23 cellular contexts compared by ENCODE assay signal in the genomic region with DNA sequence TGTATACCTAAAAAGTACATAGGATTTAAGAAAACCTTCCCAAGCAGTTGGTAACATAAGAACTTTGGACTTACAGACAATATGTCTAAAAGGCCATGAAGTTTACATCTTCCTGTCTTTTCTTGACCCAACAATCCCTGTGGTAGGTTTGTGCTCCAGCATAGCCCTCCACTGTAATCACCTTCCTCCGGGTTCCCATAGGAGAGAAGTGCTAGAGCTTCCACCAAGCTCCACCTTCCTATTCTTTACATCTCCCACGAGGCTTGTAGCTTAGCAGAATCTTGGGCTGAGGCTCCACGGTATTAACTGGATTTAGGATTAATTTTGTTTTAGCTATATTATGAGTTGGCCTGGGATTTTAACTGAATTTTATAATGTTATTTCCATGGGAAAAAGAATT. TPM values are rescaled to one million over a fixed set of nuclear protein-coding genes. Genes with fewer than 3 reads are reported as not detected.
DNase-seq lines count a peak whose midpoint lies in the region; ATAC-seq, FAIRE-seq and TF ChIP-seq lines count a peak whose summit lies in the region.
"Had no signal": no experiment of that assay in that cellular context is flagged by ENCODE, and none has a peak within 500 bp of the region (broad histone marks: within the 10 kb centered on the region; RNA-seq: fewer than 3 reads in every experiment).

No MANE protein-coding gene starts in this region.

- no peaks in the 10 kb centered on the region for H3K9me3 Mint-ChIP-seq in CD4-positive, alpha-beta T cell
- H3K9me3 Mint-ChIP-seq: CD14-positive monocyte, HFFc6 had no signal

- H3K4me1 ChIP-seq in A549, result peaks cover 99% of the 10 kb centered on the region
- H3K4me1 ChIP-seq in HEK293 (ENCODE audit: control insufficient read depth, insufficient read depth, low read length), result peaks cover 23% of the 10 kb centered on the region
- peaks cover 64% of the 10 kb centered on the region for H3K4me1 ChIP-seq in RWPE2 (ENCODE audit: insufficient read depth, poor library complexity, severe bottlenecking)
- no peaks in the 10 kb centered on the region for H3K4me1 ChIP-seq in left ventricle myocardium inferior

- no peak for TF ChIP-seq POLR2A in A549 (IDR thresholded peaks at IDR 0.05; ENCODE audit: low read length)

- no peaks in the 10 kb centered on the region for H3K4me1 Mint-ChIP-seq in CD4-positive, alpha-beta T cell (ENCODE audit: low read depth)
- H3K4me1 Mint-ChIP-seq: B cell had no signal

- POLR2A ChIA-PET in A549 (lab: Yijun Ruan, JAX), result interaction anchor here (0.9 kb wide), 1 partner anchor 9 kb away, joined by 3 read pairs; no protein-coding TSS in a partner anchor
- POLR2A ChIA-PET in HEK293 (lab: Yijun Ruan, JAX), result no interaction called here
- POLR2A ChIA-PET in CD4-positive, alpha-beta T cell (lab: Charles Lee), result no interaction called here

- no peak for FAIRE-seq in A549 (lab: Jason Lieb, UNC)
- FAIRE-seq: GM12878 had no signal

- H3K27me3 ChIP-seq in RWPE2 (ENCODE audit: insufficient read depth, poor library complexity, severe bottlenecking) (no peaks in the 10 kb centered on the region), left ventricle myocardium inferior (ENCODE audit: low read depth) (no peaks in the 10 kb centered on the region)
- H3K27me3 ChIP-seq in CD4-positive, alpha-beta T cell (ENCODE audit: control insufficient read depth, insufficient read depth, low read length), result no peaks in the 10 kb centered on the region

- H3K36me3 ChIP-seq in HEK293 (ENCODE audit: control insufficient read depth in 2 of 2, insufficient read depth in 1 of 2, low read length in 2 of 2) (no peaks in the 10 kb centered on the region), RWPE2 (ENCODE audit: low read depth) (peaks cover 15% of the 10 kb centered on the region; the same call in 1 of the 2 replicates), left ventricle myocardium inferior (no peaks in the 10 kb centered on the region)

- H3K36me3 Mint-ChIP-seq in CD4-positive, alpha-beta T cell (ENCODE audit: low read depth), result no peaks in the 10 kb centered on the region
- H3K36me3 Mint-ChIP-seq: CD14-positive monocyte had no signal

- TF ChIP-seq CTCF in A549 (IDR thresholded peaks at IDR 0.05), result no peak
- no peak for TF ChIP-seq CTCF in HEK293 (tag by site-specific recombination; IDR thresholded peaks at IDR 0.05)
- no peak for TF ChIP-seq CTCF in RWPE2 (IDR thresholded peaks at IDR 0.05; ENCODE audit: poor library complexity, severe bottlenecking)
- no peak for TF ChIP-seq CTCF in left ventricle myocardium inferior (IDR thresholded peaks at IDR 0.05; ENCODE audit: borderline replicate concordance)
- TF ChIP-seq CTCF in CD4-positive, alpha-beta T cell (IDR thresholded peaks at IDR 0.05), result no peak

- intact Hi-C loops in left ventricle myocardium inferior (cut with micrococcal nuclease), result no loop called here
- intact Hi-C loops in CD4-positive, alpha-beta T cell (cut with DNase I, micrococcal nuclease), result no loop called here

- H3K4me3 Mint-ChIP-seq in CD4-positive, alpha-beta T cell, result no peak overlapping the region
- H3K4me3 Mint-ChIP-seq: B cell, CD14-positive monocyte, HFFc6 had no signal

- TF ChIP-seq EP300 in A549 (IDR thresholded peaks at IDR 0.05), result no peak

- DNase-seq in A549 (ENCODE audit: low read depth in 1 of 2, low spot score in 1 of 2) (no peak), RWPE2 (ENCODE audit: low spot score) (no peak), kidney glomerular epithelial cell (lab: John Stamatoyannopoulos, UW) (peak; percentile 10), retina (no peak), left ventricle myocardium inferior (no peak)
- DNase-seq in CD4-positive, alpha-beta T cell, result no peak
- DNase-seq: DND-41, H7, HFFc6, KBM-7, MM.1S, NCI-H1048, NCI-H1417 treated with DMSO at 0.1 percent for 48 hours, NCI-H187 treated with DMSO at 0.1 percent for 48 hours, NCI-H2171 treated with DMSO at 0.1 percent for 48 hours, NCI-H526, SW 1271 had no signal

- H3K4me2 ChIP-seq in A549, result peak overlapping the region; percentile 26

- TF ChIP-seq RAD21 in A549 (conservative IDR thresholded peaks at IDR 0.05 in 1 of 2, IDR thresholded peaks at IDR 0.05 in 1 of 2), result no peak

- H3K4me3 ChIP-seq in A549, result no peak overlapping the region
- H3K4me3 ChIP-seq in HEK293 (ENCODE audit: low read depth, low read length), result no peak overlapping the region
- H3K4me3 ChIP-seq in RWPE2 (ENCODE audit: severe bottlenecking), result no peak overlapping the region
- no peak overlapping the region for H3K4me3 ChIP-seq in left ventricle myocardium inferior
- H3K4me3 ChIP-seq: GM12878 had no signal

- no peak overlapping the region for H3K27ac Mint-ChIP-seq in CD4-positive, alpha-beta T cell
- H3K27ac Mint-ChIP-seq: B cell, CD14-positive monocyte, HFFc6 had no signal

- H3K27ac ChIP-seq in A549, result peak overlapping the region; percentile 46 to 75; a peak in 4 of 6 replicates
- no peak overlapping the region for H3K27ac ChIP-seq in HEK293 (ENCODE audit: extremely low read depth, low read depth, low read length)
- H3K27ac ChIP-seq in RWPE2 (ENCODE audit: poor library complexity, severe bottlenecking), result peak overlapping the region; percentile 89
- no peak overlapping the region for H3K27ac ChIP-seq in left ventricle myocardium inferior (replicated peaks)
- no peak overlapping the region for H3K27ac ChIP-seq in CD4-positive, alpha-beta T cell (ENCODE audit: low read depth, low read length)
- H3K27ac ChIP-seq: HL-60 had no signal

- CTCF ChIA-PET in A549 (lab: Yijun Ruan, JAX), result interaction anchor here (1.2 kb wide), 1 partner anchor 8 kb away, joined by 3 read pairs; no protein-coding TSS in a partner anchor
- CTCF ChIA-PET in HEK293 (lab: Yijun Ruan, JAX), result interaction anchor here (0.6 kb wide), 2 partner anchors 20 to 138 kb away, joined by 3 read pairs; no protein-coding TSS in a partner anchor
- CTCF ChIA-PET in CD4-positive, alpha-beta T cell (lab: Charles Lee), result no interaction called here

- peaks cover 5% of the 10 kb centered on the region for H3K27me3 Mint-ChIP-seq in CD4-positive, alpha-beta T cell
- H3K27me3 Mint-ChIP-seq: B cell had no signal

- 44% methylated on average over 3 of the region's 3 CpGs for WGBS in A549 (ENCODE audit: missing lambda C conversion rate)

- ATAC-seq in A549 (peak in 1 of 2 experiments; percentile 46; a peak in 2 of 6 replicates), RWPE2 (ENCODE audit: low read depth) (no peak), HG03521 (IDR thresholded peaks at IDR 0.05; ENCODE audit: unreplicated experiment) (no peak)
- ATAC-seq in CD4-positive, alpha-beta T cell (ENCODE audit: poor library complexity), result no peak
- ATAC-seq: GM12878 had no signal

- H3K9me3 ChIP-seq in A549 (no peaks in the 10 kb centered on the region), HEK293 (ENCODE audit: control insufficient read depth, insufficient read depth, low read depth, low read length) (no peaks in the 10 kb centered on the region), RWPE2 (ENCODE audit: severe bottlenecking) (no peaks in the 10 kb centered on the region), left ventricle myocardium inferior (replicated peaks) (no peaks in the 10 kb centered on the region)
- H3K9me3 ChIP-seq in CD4-positive, alpha-beta T cell (ENCODE audit: control insufficient read depth, low read length), result no peaks in the 10 kb centered on the region

TF ChIP-seq in A549, 52 proteins besides CTCF, POLR2A, EP300 and RAD21:
- TF ChIP-seq CBX8 (IDR thresholded peaks at IDR 0.05), result no peak
- no peak for TF ChIP-seq SMC3 (IDR thresholded peaks at IDR 0.05)
- TF ChIP-seq, protein P1, sequence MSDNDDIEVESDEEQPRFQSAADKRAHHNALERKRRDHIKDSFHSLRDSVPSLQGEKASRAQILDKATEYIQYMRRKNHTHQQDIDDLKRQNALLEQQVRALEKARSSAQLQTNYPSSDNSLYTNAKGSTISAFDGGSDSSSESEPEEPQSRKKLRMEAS (IDR thresholded peaks at IDR 0.05), result no peak
TF ChIP-seq in A549: peak in this region for 0.

TF ChIP-seq in HEK293, 187 proteins besides CTCF, POLR2A, EP300 and RAD21 (continues in another document):
- TF ChIP-seq, protein P2, sequence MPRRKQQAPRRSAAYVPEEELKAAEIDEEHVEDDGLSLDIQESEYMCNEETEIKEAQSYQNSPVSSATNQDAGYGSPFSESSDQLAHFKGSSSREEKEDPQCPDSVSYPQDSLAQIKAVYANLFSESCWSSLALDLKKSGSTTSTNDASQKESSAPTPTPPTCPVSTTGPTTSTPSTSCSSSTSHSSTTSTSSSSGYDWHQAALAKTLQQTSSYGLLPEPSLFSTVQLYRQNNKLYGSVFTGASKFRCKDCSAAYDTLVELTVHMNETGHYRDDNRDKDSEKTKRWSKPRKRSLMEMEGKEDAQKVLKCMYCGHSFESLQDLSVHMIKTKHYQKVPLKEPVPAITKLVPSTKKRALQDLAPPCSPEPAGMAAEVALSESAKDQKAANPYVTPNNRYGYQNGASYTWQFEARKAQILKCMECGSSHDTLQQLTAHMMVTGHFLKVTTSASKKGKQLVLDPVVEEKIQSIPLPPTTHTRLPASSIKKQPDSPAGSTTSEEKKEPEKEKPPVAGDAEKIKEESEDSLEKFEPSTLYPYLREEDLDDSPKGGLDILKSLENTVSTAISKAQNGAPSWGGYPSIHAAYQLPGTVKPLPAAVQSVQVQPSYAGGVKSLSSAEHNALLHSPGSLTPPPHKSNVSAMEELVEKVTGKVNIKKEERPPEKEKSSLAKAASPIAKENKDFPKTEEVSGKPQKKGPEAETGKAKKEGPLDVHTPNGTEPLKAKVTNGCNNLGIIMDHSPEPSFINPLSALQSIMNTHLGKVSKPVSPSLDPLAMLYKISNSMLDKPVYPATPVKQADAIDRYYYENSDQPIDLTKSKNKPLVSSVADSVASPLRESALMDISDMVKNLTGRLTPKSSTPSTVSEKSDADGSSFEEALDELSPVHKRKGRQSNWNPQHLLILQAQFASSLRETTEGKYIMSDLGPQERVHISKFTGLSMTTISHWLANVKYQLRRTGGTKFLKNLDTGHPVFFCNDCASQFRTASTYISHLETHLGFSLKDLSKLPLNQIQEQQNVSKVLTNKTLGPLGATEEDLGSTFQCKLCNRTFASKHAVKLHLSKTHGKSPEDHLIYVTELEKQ (tag by site-specific recombination; IDR thresholded peaks at IDR 0.05; ENCODE audit: borderline replicate concordance), result no peak

RNA-seq across cellular contexts. Expression of a gene that starts 23.3 kb away (rescaled TPM):
- polyA plus RNA-seq in A549 (2011; rRNA removed) (176 and 181 TPM in 2 replicates), A549 (2017; fragmentation: RNase III; extraction: RNeasy Plus Mini Kit Qiagen cat#74134 plus additional on column Dnase treatment) (53.9 to 61.1 TPM (median 55.4 TPM) in 3 replicates)
- polyA plus RNA-seq in A549 (2012; cell fraction: cytosol; rRNA removed), result 34.3 and 35.0 TPM in 2 replicates
- polyA plus RNA-seq in A549 (2012; cell fraction: nucleus; rRNA removed), result 42.9 and 53.7 TPM in 2 replicates
- 202 and 259 TPM in 2 replicates for polyA minus RNA-seq in A549 (2011; rRNA and poly(A)+ RNA removed)
- 3.6 TPM for total RNA-seq in left ventricle myocardium inferior
- total RNA-seq in CD4-positive, alpha-beta T cell, result under 1 TPM; 0.31 to 0.63 TPM
- total RNA-seq: B cell had no signal

Comparison
In these comparisons a context has a peak if more than half of its experiments do, and no peak if none do; other contexts are left out.
1. H3K27ac ChIP-seq: peak in A549 (2 of 2) and RWPE2 (single experiment); none in HEK293 (single experiment), left ventricle myocardium inferior (single experiment) and CD4-positive, alpha-beta T cell (single experiment).